15 cellular contexts compared by ENCODE assay signal in genomic region chr10:37700886-37701780, GRCh38.
DNase-seq lines count a peak whose midpoint lies in the region; ATAC-seq and TF ChIP-seq lines count a peak whose summit lies in the region.
"Had no signal": no experiment of that assay in that cellular context is flagged by ENCODE, and none has a peak within 500 bp of the region (broad histone marks: within the 10 kb centered on the region; RNA-seq: fewer than 3 reads in every experiment).

No MANE protein-coding gene starts in this region.

- H3K27me3 ChIP-seq in upper lobe of right lung = no peaks in the 10 kb centered on the region
- H3K27me3 ChIP-seq: BE2C had no signal

- H3K9me3 Mint-ChIP-seq in WTC11 (peaks cover 43% of the 10 kb centered on the region), osteocyte (ENCODE audit: unreplicated experiment) (peaks cover 23% of the 10 kb centered on the region)

- H3K27ac Mint-ChIP-seq in WTC11 (no peak overlapping the region), osteocyte (ENCODE audit: unreplicated experiment) (no peak overlapping the region)

- H3K27ac ChIP-seq in upper lobe of right lung = no peak overlapping the region

- intact Hi-C loops in upper lobe of right lung (cut with DNase I) = no loop called here

- H3K27me3 Mint-ChIP-seq in WTC11 (ENCODE audit: low read depth) (peaks cover 7% of the 10 kb centered on the region; the same call in 1 of the 2 replicates), osteocyte (ENCODE audit: unreplicated experiment) (no peaks in the 10 kb centered on the region)

- ATAC-seq in WTC11 (peak; percentile 53), upper lobe of right lung (peak; percentile 31), GM21717 (IDR thresholded peaks at IDR 0.05; ENCODE audit: unreplicated experiment) (no peak)

- TF ChIP-seq CTCF in WTC11 (IDR thresholded peaks at IDR 0.05) (no peak), osteocyte (IDR thresholded peaks at IDR 0.05) (no peak), upper lobe of right lung (IDR thresholded peaks at IDR 0.05) (no peak)

- H3K36me3 Mint-ChIP-seq in WTC11 = peaks cover 41% of the 10 kb centered on the region
- H3K36me3 Mint-ChIP-seq in osteocyte (ENCODE audit: unreplicated experiment) = no peaks in the 10 kb centered on the region

- no peaks in the 10 kb centered on the region for H3K9me3 ChIP-seq in upper lobe of right lung
- H3K9me3 ChIP-seq: BE2C, SK-N-SH had no signal

- H3K4me1 ChIP-seq in upper lobe of right lung = no peaks in the 10 kb centered on the region
- H3K4me1 ChIP-seq: BE2C had no signal

- CTCF ChIA-PET in WTC11 (lab: Charles Lee) = no interaction called here

- in situ Hi-C loops in KBM-7 (cut with MboI; ENCODE audit: low pct_unique_long_range_greater_than_20kb, low sequenced_read_pairs) = no loop called here

- H3K4me1 Mint-ChIP-seq in WTC11 (no peaks in the 10 kb centered on the region), osteocyte (ENCODE audit: unreplicated experiment) (no peaks in the 10 kb centered on the region)

- POLR2A ChIA-PET in WTC11 (lab: Charles Lee) = no interaction called here

- no peaks in the 10 kb centered on the region for H3K36me3 ChIP-seq in upper lobe of right lung
- H3K36me3 ChIP-seq: BE2C had no signal

- H3K4me3 ChIP-seq in upper lobe of right lung = no peak overlapping the region

- DNase-seq in KBM-7 (peak; percentile 4), WTC11 (ENCODE audit: low spot score) (no peak), osteocyte (ENCODE audit: extremely low spot score, unreplicated experiment) (peak; percentile 85), upper lobe of right lung (peak; percentile 54), NCI-H226 (no peak), NCI-H748 treated with DMSO at 0.1 percent for 48 hours (lab: John Stamatoyannopoulos, UW) (no peak)
- DNase-seq: BE2C, IMR-90, NCI-H1092, NCI-H187, NCI-H446, NCI-H774, Right ventricle myocardium superior, SK-N-SH had no signal

- H3K4me3 Mint-ChIP-seq in WTC11 = no peak overlapping the region
- no peak overlapping the region for H3K4me3 Mint-ChIP-seq in osteocyte (ENCODE audit: unreplicated experiment)

TF ChIP-seq in WTC11, 78 proteins besides CTCF, POLR2A, EP300 and RAD21:
- TF ChIP-seq ZNF532 (CRISPR knock-in tag; IDR thresholded peaks at IDR 0.05; ENCODE audit: borderline replicate concordance) (no peak), AR (CRISPR knock-in tag; IDR thresholded peaks at IDR 0.05) (no peak), ATF3 (CRISPR knock-in tag; conservative IDR thresholded peaks at IDR 0.05) (no peak)

Comparison
In these comparisons a context has a peak if more than half of its experiments do, and no peak if none do; other contexts are left out.
1. DNase-seq: peak in KBM-7 (single experiment), osteocyte (single experiment) and upper lobe of right lung (single experiment); none in WTC11 (single experiment), NCI-H226 (single experiment) and NCI-H748 treated with DMSO at 0.1 percent for 48 hours (single experiment).